Comparison of ENCODE assay signal across 13 cellular contexts in genomic region chr2:68379184-68379708, GRCh38. TPM values are rescaled to one million over a fixed set of nuclear protein-coding genes. Genes with fewer than 3 reads are reported as not detected.
DNase-seq lines count a peak whose midpoint lies in the region; ATAC-seq and TF ChIP-seq lines count a peak whose summit lies in the region.
"Had no signal": no experiment of that assay in that cellular context is flagged by ENCODE, and none has a peak within 500 bp of the region (broad histone marks: within the 10 kb centered on the region; RNA-seq: fewer than 3 reads in every experiment).

No MANE protein-coding gene starts in this region.

- H3K27me3 Mint-ChIP-seq in activated T-cell treated with anti-CD3 and anti-CD28 coated beads, Interleukin-2, amount 50 U/mL, for 4 hours (ENCODE audit: low read depth) = no peaks in the 10 kb centered on the region
- H3K27me3 Mint-ChIP-seq in activated CD4-positive, alpha-beta memory T cell treated with anti-CD3 and anti-CD28 coated beads, Interleukin-2, amount 10 ng/mL, durations not matched to agents 7 days and 5 days = peaks cover 8% of the 10 kb centered on the region

- ATAC-seq in activated T-cell treated with anti-CD3 and anti-CD28 coated beads, Interleukin-2, amount 50 U/mL, for 4 hours = peak; percentile 83 to 85
- ATAC-seq in HG02610 (IDR thresholded peaks at IDR 0.05; ENCODE audit: unreplicated experiment) = peak; percentile 33
- ATAC-seq in GM18505 (IDR thresholded peaks at IDR 0.05; ENCODE audit: unreplicated experiment) = no peak

- H3K4me3 ChIP-seq in left ventricle myocardium inferior = no peak overlapping the region
- H3K4me3 ChIP-seq: SJCRH30 had no signal

- peaks cover 9% of the 10 kb centered on the region for H3K4me1 ChIP-seq in left ventricle myocardium inferior
- H3K4me1 ChIP-seq: SJCRH30 had no signal

- no peaks in the 10 kb centered on the region for H3K36me3 ChIP-seq in left ventricle myocardium inferior
- H3K36me3 ChIP-seq: SJCRH30 had no signal

- no peaks in the 10 kb centered on the region for H3K9me3 Mint-ChIP-seq in activated T-cell treated with anti-CD3 and anti-CD28 coated beads, Interleukin-2, amount 50 U/mL, for 4 hours
- no peaks in the 10 kb centered on the region for H3K9me3 Mint-ChIP-seq in activated CD4-positive, alpha-beta memory T cell treated with anti-CD3 and anti-CD28 coated beads, Interleukin-2, amount 10 ng/mL, durations not matched to agents 7 days and 5 days

- intact Hi-C loops in left ventricle myocardium inferior (cut with micrococcal nuclease) = no loop called here

- H3K27ac Mint-ChIP-seq in activated CD4-positive, alpha-beta memory T cell treated with anti-CD3 and anti-CD28 coated beads, Interleukin-2, amount 10 ng/mL, durations not matched to agents 7 days and 5 days = peak overlapping the region; percentile 75

- POLR2A ChIA-PET in activated CD4-positive, alpha-beta memory T cell treated with anti-CD3 and anti-CD28 coated beads, Interleukin-2, amount 10 ng/mL, durations not matched to agents 7 days and 5 days (lab: Charles Lee) = interaction anchor here (1.1 to 1.7 kb wide), 3 partner anchors 9 to 24 kb away, joined by 3 to 5 read pairs (median 4); no protein-coding TSS in a partner anchor

- no peaks in the 10 kb centered on the region for H3K9me3 ChIP-seq in left ventricle myocardium inferior (replicated peaks)
- H3K9me3 ChIP-seq: SJCRH30 had no signal

- CTCF ChIA-PET in activated CD4-positive, alpha-beta memory T cell treated with anti-CD3 and anti-CD28 coated beads, Interleukin-2, amount 10 ng/mL, durations not matched to agents 7 days and 5 days (lab: Charles Lee) = interaction anchor here (0.7 to 1.4 kb wide), 3 partner anchors 62 to 504 kb away, joined by 3 to 5 read pairs (median 3); no protein-coding TSS in a partner anchor

- H3K27ac ChIP-seq in left ventricle myocardium inferior (replicated peaks) = no peak overlapping the region
- H3K27ac ChIP-seq: SJCRH30 had no signal

- no peaks in the 10 kb centered on the region for H3K27me3 ChIP-seq in left ventricle myocardium inferior (ENCODE audit: low read depth)

- TF ChIP-seq CTCF in left ventricle myocardium inferior (IDR thresholded peaks at IDR 0.05; ENCODE audit: borderline replicate concordance) = no peak

- DNase-seq in activated T-cell treated with anti-CD3 and anti-CD28 coated beads, Interleukin-2, amount 50 U/mL, for 4 hours = no peak
- DNase-seq in activated T-cell treated with anti-CD3 and anti-CD28 coated beads for 4 hours (no peak), left ventricle myocardium inferior (no peak)
- DNase-seq in activated CD4-positive, alpha-beta memory T cell treated with anti-CD3 and anti-CD28 coated beads, Interleukin-2, amount 10 ng/mL, durations not matched to agents 7 days and 5 days = peak; percentile 35
- DNase-seq in stimulated activated CD8-positive, alpha-beta memory T cell treated with anti-CD3 and anti-CD28 coated beads, Interleukin-7, amount 100 ng/mL, for 4 hours (ENCODE audit: low read depth in 2 of 2) = peak; percentile 10 to 28
- DNase-seq in effector CD8-positive, alpha-beta T cell (lab: John Stamatoyannopoulos, UW) = no peak
- DNase-seq: activated CD8-positive, alpha-beta memory T cell treated with anti-CD3 and anti-CD28 coated beads for 24 hours; caudate nucleus; NCI-H345; SJCRH30 had no signal

- H3K36me3 Mint-ChIP-seq in activated T-cell treated with anti-CD3 and anti-CD28 coated beads, Interleukin-2, amount 50 U/mL, for 4 hours (ENCODE audit: insufficient read depth) = peaks cover 5% of the 10 kb centered on the region
- H3K36me3 Mint-ChIP-seq in activated CD4-positive, alpha-beta memory T cell treated with anti-CD3 and anti-CD28 coated beads, Interleukin-2, amount 10 ng/mL, durations not matched to agents 7 days and 5 days (ENCODE audit: low read depth) = peaks cover 28% of the 10 kb centered on the region

- H3K4me3 Mint-ChIP-seq in activated T-cell treated with anti-CD3 and anti-CD28 coated beads, Interleukin-2, amount 50 U/mL, for 4 hours = peak overlapping the region; percentile 17
- H3K4me3 Mint-ChIP-seq in activated CD4-positive, alpha-beta memory T cell treated with anti-CD3 and anti-CD28 coated beads, Interleukin-2, amount 10 ng/mL, durations not matched to agents 7 days and 5 days = no peak overlapping the region

- TF ChIP-seq POLR2A in GM18505 (IDR thresholded peaks at IDR 0.05; ENCODE audit: borderline replicate concordance, extremely low read depth, insufficient read depth, insufficient read length) = no peak

- H3K4me1 Mint-ChIP-seq in activated T-cell treated with anti-CD3 and anti-CD28 coated beads, Interleukin-2, amount 50 U/mL, for 4 hours (ENCODE audit: low read depth) = peaks cover 49% of the 10 kb centered on the region
- H3K4me1 Mint-ChIP-seq in activated CD4-positive, alpha-beta memory T cell treated with anti-CD3 and anti-CD28 coated beads, Interleukin-2, amount 10 ng/mL, durations not matched to agents 7 days and 5 days = peaks cover 40% of the 10 kb centered on the region

RNA-seq across cellular contexts. Expression of gene PLEK, which starts 14.2 kb away (rescaled TPM):
- 1 to 10 TPM; 2.6 to 7.8 (median 7.8) TPM for total RNA-seq in activated T-cell treated with anti-CD3 and anti-CD28 coated beads, Interleukin-2, amount 50 U/mL, for 4 hours
- total RNA-seq in activated CD4-positive, alpha-beta memory T cell treated with anti-CD3 and anti-CD28 coated beads, Interleukin-2, amount 10 ng/mL, durations not matched to agents 7 days and 5 days = 10 to 100 TPM in 1 of 2 experiments, 1 to 10 TPM in 1; 9.5 to 10.9 TPM
- 4.8 TPM for total RNA-seq in left ventricle myocardium inferior
- total RNA-seq: fibroblast of villous mesenchyme, SJCRH30 had no signal

RNA-seq across cellular contexts. Expression of gene CNRIP1, which starts 59.5 kb away (rescaled TPM):
- total RNA-seq in activated T-cell treated with anti-CD3 and anti-CD28 coated beads, Interleukin-2, amount 50 U/mL, for 4 hours = under 1 TPM in 2 of 3 donors, not detected in 1; 0.11 to 0.13 TPM
- not detected for total RNA-seq in activated CD4-positive, alpha-beta memory T cell treated with anti-CD3 and anti-CD28 coated beads, Interleukin-2, amount 10 ng/mL, durations not matched to agents 7 days and 5 days
- 8.0 TPM for total RNA-seq in left ventricle myocardium inferior

Comparison
In these comparisons a context has a peak if more than half of its experiments do, and no peak if none do; other contexts are left out.
1. DNase-seq: peak in activated CD4-positive, alpha-beta memory T cell treated with anti-CD3 and anti-CD28 coated beads, Interleukin-2, amount 10 ng/mL, durations not matched to agents 7 days and 5 days (single experiment) and stimulated activated CD8-positive, alpha-beta memory T cell treated with anti-CD3 and anti-CD28 coated beads, Interleukin-7, amount 100 ng/mL, for 4 hours (2 of 2); none in activated T-cell treated with anti-CD3 and anti-CD28 coated beads, Interleukin-2, amount 50 U/mL, for 4 hours (single experiment), activated T-cell treated with anti-CD3 and anti-CD28 coated beads for 4 hours (single experiment), left ventricle myocardium inferior (single experiment) and effector CD8-positive, alpha-beta T cell (single experiment).